ENCODE assay signal across 17 cellular contexts in genomic region chr11:69367211-69367964, GRCh38.
DNase-seq lines count a peak whose midpoint lies in the region; ATAC-seq lines count a peak whose summit lies in the region.
"Had no signal": no experiment of that assay in that cellular context is flagged by ENCODE, and none has a peak within 500 bp of the region (broad histone marks: within the 10 kb centered on the region; RNA-seq: fewer than 3 reads in every experiment).

No MANE protein-coding gene starts in this region.

- peak overlapping the region; percentile 85 for H3K18ac ChIP-seq in neuronal stem cell (ENCODE audit: low read length)

- no peak overlapping the region for H2BK5ac ChIP-seq in neuronal stem cell (ENCODE audit: low read length)

- H3K4me1 ChIP-seq in GM23248 (ENCODE audit: insufficient read depth), result no peaks in the 10 kb centered on the region
- H3K4me1 ChIP-seq in neuronal stem cell (ENCODE audit: control insufficient read depth in 2 of 2, insufficient read depth in 1 of 2, low read depth in 1 of 2, low read length in 2 of 2), result no peaks in the 10 kb centered on the region
- H3K4me1 ChIP-seq: BE2C, heart right ventricle, suprapubic skin had no signal

- H4K91ac ChIP-seq in neuronal stem cell (ENCODE audit: low read depth, low read length, poor library complexity), result no peak overlapping the region

- no peak for ATAC-seq in GM21825 (IDR thresholded peaks at IDR 0.05; ENCODE audit: unreplicated experiment)
- ATAC-seq: heart right ventricle had no signal

- H3K9ac ChIP-seq in GM23248, result no peak overlapping the region
- no peak overlapping the region for H3K9ac ChIP-seq in neuronal stem cell (ENCODE audit: low read depth, low read length, poor library complexity)

- no peaks in the 10 kb centered on the region for H3K9me2 ChIP-seq in GM23248 (ENCODE audit: insufficient read depth)

- H3K36me3 ChIP-seq in GM23248 (ENCODE audit: low read depth) (no peaks in the 10 kb centered on the region), neuronal stem cell (replicated peaks in 1 of 2; ENCODE audit: control insufficient read depth in 2 of 2, insufficient read depth in 2 of 2, low read length in 2 of 2) (no peaks in the 10 kb centered on the region)
- H3K36me3 ChIP-seq: BE2C, heart right ventricle, neutrophil, suprapubic skin had no signal

- no peak overlapping the region for H3K4ac ChIP-seq in neuronal stem cell (ENCODE audit: low read length)

- H3K9me3 ChIP-seq in GM23248 (ENCODE audit: low read depth) (no peaks in the 10 kb centered on the region), neuronal stem cell (replicated peaks in 1 of 2; ENCODE audit: control insufficient read depth in 2 of 2, insufficient read depth in 1 of 2, low read depth in 1 of 2, low read length in 2 of 2) (peaks cover 4 to 6% of the 10 kb centered on the region in 2 donors)
- H3K9me3 ChIP-seq: BE2C, neutrophil, suprapubic skin had no signal

- H3K27ac ChIP-seq in GM23248 (no peak overlapping the region), neuronal stem cell (replicated peaks; ENCODE audit: low read length) (no peak overlapping the region)
- H3K27ac ChIP-seq: heart right ventricle, neutrophil, suprapubic skin had no signal

- H3K27me3 ChIP-seq in GM23248 (replicated peaks; ENCODE audit: insufficient read depth), result no peaks in the 10 kb centered on the region
- peaks cover 0 to 4% (median 0%) of the 10 kb centered on the region in 3 experiments for H3K27me3 ChIP-seq in neuronal stem cell (ENCODE audit: control insufficient read depth in 3 of 3, insufficient read depth in 3 of 3, low read depth in 1 of 3, low read length in 3 of 3)
- H3K27me3 ChIP-seq: BE2C, heart right ventricle, neutrophil, suprapubic skin had no signal

- H4K20me1 ChIP-seq in GM23248 (ENCODE audit: insufficient read depth), result no peaks in the 10 kb centered on the region

- in situ Hi-C loops in GM23248 (cut with MboI), result no loop called here

- DNase-seq in EH (ENCODE audit: low read depth) (peak; percentile 34), GM23248 (peak; percentile 18), dermis microvascular lymphatic vessel endothelial cell (ENCODE audit: low read depth in 2 of 2) (peak; percentile 55 to 70), neuronal stem cell (ENCODE audit: low spot score) (no peak), superior temporal gyrus (ENCODE audit: extremely low spot score) (no peak), HK-2 (ENCODE audit: unreplicated experiment) (no peak)
- DNase-seq: activated B cell treated with CpG ODN at 0.5 μM for 24 hours; activated naive CD4-positive, alpha-beta T cell treated with anti-CD3 and anti-CD28 coated beads for 36 hours; BE2C; HCEC 1CT; NCI-H187; NCI-H446 treated with DMSO at 0.1 percent for 48 hours; SHP77 had no signal

- 87 to 91% methylated on average over 12 to 13 of the region's 13 CpGs for WGBS in GM23248 (ENCODE audit: low coverage in 1 of 2, low lambda C conversion rate in 2 of 2, missing lambda C conversion rate in 2 of 2), 2 experiments
- no CpG with 5 or more reads among the region's 13 CpGs for whole genome bisulfite sequencing in neuronal stem cell (ENCODE audit: extremely low coverage in 2 of 2, insufficient read length in 2 of 2, insufficient replicate concordance in 1 of 2), 2 donors

- H3K23ac ChIP-seq in neuronal stem cell (ENCODE audit: low read depth, low read length, poor library complexity), result peak overlapping the region; percentile 67

- H2BK12ac ChIP-seq in neuronal stem cell (ENCODE audit: low read length), result no peak overlapping the region

- H3F3A ChIP-seq in GM23248 (ENCODE audit: insufficient read depth), result no peaks in the 10 kb centered on the region

- H2AK5ac ChIP-seq in neuronal stem cell (ENCODE audit: low read depth, low read length), result peak overlapping the region; percentile 78

- peak overlapping the region; percentile 64 for H2BK15ac ChIP-seq in neuronal stem cell (ENCODE audit: low read length)

- no peaks in the 10 kb centered on the region for H3K79me1 ChIP-seq in neuronal stem cell (ENCODE audit: low read depth, low read length)

- H2BK120ac ChIP-seq in neuronal stem cell (ENCODE audit: low read depth, low read length), result no peak overlapping the region

- no peak overlapping the region for H3K4me3 ChIP-seq in GM23248
- H3K4me3 ChIP-seq in neuronal stem cell (ENCODE audit: low read length in 2 of 2), result no peak overlapping the region
- H3K4me3 ChIP-seq: heart right ventricle, suprapubic skin had no signal

- H2AFZ ChIP-seq in GM23248 (no peak overlapping the region), neuronal stem cell (ENCODE audit: low read length) (no peak overlapping the region)

- H4K8ac ChIP-seq in neuronal stem cell (ENCODE audit: low read depth, low read length), result no peak overlapping the region

- H3K4me2 ChIP-seq in GM23248 (ENCODE audit: unreplicated experiment), result no peak overlapping the region
- H3K4me2 ChIP-seq in neuronal stem cell (ENCODE audit: insufficient read depth, low read length, poor library complexity, severe bottlenecking), result no peak overlapping the region

- no peak overlapping the region for H3K14ac ChIP-seq in neuronal stem cell (ENCODE audit: low read length)

- H3K79me2 ChIP-seq in GM23248 (ENCODE audit: insufficient read depth), result no peaks in the 10 kb centered on the region

Comparison
In these comparisons a context has a peak if more than half of its experiments do, and no peak if none do; other contexts are left out.
1. DNase-seq: peak in EH (single experiment), GM23248 (single experiment) and dermis microvascular lymphatic vessel endothelial cell (2 of 2); none in neuronal stem cell (single experiment), superior temporal gyrus (single experiment) and HK-2 (single experiment).